26 cellular contexts compared by ENCODE assay signal in genomic region chr7:151951672-151952338, GRCh38. TPM values are rescaled to one million over a fixed set of nuclear protein-coding genes. Genes with fewer than 3 reads are reported as not detected.
"Had no signal": no experiment of that assay in that cellular context is flagged by ENCODE, and none has a peak within 500 bp of the region (broad histone marks: within the 10 kb centered on the region; RNA-seq: fewer than 3 reads in every experiment).

No MANE protein-coding gene starts in this region.

- ATAC-seq: activated CD8-positive, alpha-beta T cell treated with anti-CD3 and anti-CD28 coated beads for 36 hours; activated T-cell treated with anti-CD3 and anti-CD28 coated beads, Interleukin-2, amount 50 U/mL, for 72 hours; Panc1; Right ventricle myocardium inferior had no signal

- H3K4me1 ChIP-seq: breast epithelium had no signal

- H3K36me3 ChIP-seq: breast epithelium had no signal

- H3K4me3 Mint-ChIP-seq: activated CD8-positive, alpha-beta T cell treated with anti-CD3 and anti-CD28 coated beads for 36 hours; activated naive CD8-positive, alpha-beta T cell treated with anti-CD3 and anti-CD28 coated beads, Interleukin-2, amount 10 ng/mL, durations not matched to agents 7 days and 5 days; activated T-cell treated with anti-CD3 and anti-CD28 coated beads, Interleukin-2, amount 50 U/mL, for 72 hours had no signal

- H3K9ac ChIP-seq: SK-N-SH had no signal

- H3K27ac Mint-ChIP-seq: activated CD8-positive, alpha-beta T cell treated with anti-CD3 and anti-CD28 coated beads for 36 hours; activated naive CD8-positive, alpha-beta T cell treated with anti-CD3 and anti-CD28 coated beads, Interleukin-2, amount 10 ng/mL, durations not matched to agents 7 days and 5 days; activated T-cell treated with anti-CD3 and anti-CD28 coated beads, Interleukin-2, amount 50 U/mL, for 72 hours; activated T-helper 2 cell treated with anti-CD3 and anti-CD28 coated beads, Interferon-gamma antibody, Interleukin-2, Interleukin-4, amounts not matched to agents 10 μg/mL and 5 μg/mL and 100 μg/mL, durations not matched to agents 14 hours and 24 hours and 36 hours had no signal

- DNase-seq: activated CD4-positive, alpha-beta T cell treated with anti-CD3 and anti-CD28 coated beads for 4 hours; activated CD8-positive, alpha-beta memory T cell treated with anti-CD3 and anti-CD28 coated beads, Interleukin-2, amount 50 U/mL, for 4 hours; activated CD8-positive, alpha-beta T cell treated with anti-CD3 and anti-CD28 coated beads for 36 hours; activated naive CD4-positive, alpha-beta T cell treated with anti-CD3 and anti-CD28 coated beads, Interleukin-2, amount 50 U/mL, for 16 hours; activated naive CD8-positive, alpha-beta T cell treated with anti-CD3 and anti-CD28 coated beads, Interleukin-2, amount 10 ng/mL, durations not matched to agents 7 days and 5 days; activated T-cell treated with anti-CD3 and anti-CD28 coated beads, Interleukin-2, amount 50 U/mL, for 72 hours; aorta; caudate nucleus; Kasumi-1; NCI-H1436 treated with DMSO at 0.1 percent for 48 hours; NCI-H187; NCI-H2171; NCI-H2227 treated with DMSO at 0.1 percent for 48 hours; NCI-H446 treated with DMSO at 0.1 percent for 48 hours; NCI-H526 treated with DMSO at 0.1 percent for 48 hours; NCI-H82; RPMI8226; SK-N-SH; T-helper 1 cell had no signal

- H3K4me1 Mint-ChIP-seq: activated naive CD8-positive, alpha-beta T cell treated with anti-CD3 and anti-CD28 coated beads, Interleukin-2, amount 10 ng/mL, durations not matched to agents 7 days and 5 days had no signal

- H3K9me3 Mint-ChIP-seq: activated CD8-positive, alpha-beta T cell treated with anti-CD3 and anti-CD28 coated beads for 36 hours; activated T-cell treated with anti-CD3 and anti-CD28 coated beads, Interleukin-2, amount 50 U/mL, for 72 hours; activated T-helper 2 cell treated with anti-CD3 and anti-CD28 coated beads, Interferon-gamma antibody, Interleukin-2, Interleukin-4, amounts not matched to agents 10 μg/mL and 5 μg/mL and 100 μg/mL, durations not matched to agents 14 hours and 24 hours and 36 hours had no signal

- H3K4me2 ChIP-seq: SK-N-SH had no signal

- H3K27ac ChIP-seq: breast epithelium, VCaP had no signal

- H3K4me3 ChIP-seq: breast epithelium had no signal

- H3K27me3 ChIP-seq: breast epithelium had no signal

- H3K36me3 Mint-ChIP-seq: activated naive CD8-positive, alpha-beta T cell treated with anti-CD3 and anti-CD28 coated beads, Interleukin-2, amount 10 ng/mL, durations not matched to agents 7 days and 5 days had no signal

- H3K9me3 ChIP-seq: breast epithelium, SK-N-SH had no signal

RNA-seq across cellular contexts. Expression of gene GALNTL5, which starts 4.4 kb away (rescaled TPM):
- total RNA-seq: activated CD8-positive, alpha-beta T cell treated with anti-CD3 and anti-CD28 coated beads for 36 hours; activated naive CD8-positive, alpha-beta T cell treated with anti-CD3 and anti-CD28 coated beads, Interleukin-2, amount 10 ng/mL, durations not matched to agents 7 days and 5 days; activated T-cell treated with anti-CD3 and anti-CD28 coated beads, Interleukin-2, amount 50 U/mL, for 72 hours; activated T-helper 2 cell treated with anti-CD3 and anti-CD28 coated beads, Interferon-gamma antibody, Interleukin-2, Interleukin-4, amounts not matched to agents 10 μg/mL and 5 μg/mL and 100 μg/mL, durations not matched to agents 14 hours and 24 hours and 36 hours; aorta; breast epithelium; OCI-LY7; Right ventricle myocardium inferior; T-helper 2 cell treated with Interferon-gamma antibody and Interleukin-4, amounts not matched to agents 100 ng/mL and 5 ng/mL, for 36 hours had no signal
- polyA plus RNA-seq: aorta, SK-N-SH had no signal
